1 cellular context compared by ENCODE assay signal in the genomic region with DNA sequence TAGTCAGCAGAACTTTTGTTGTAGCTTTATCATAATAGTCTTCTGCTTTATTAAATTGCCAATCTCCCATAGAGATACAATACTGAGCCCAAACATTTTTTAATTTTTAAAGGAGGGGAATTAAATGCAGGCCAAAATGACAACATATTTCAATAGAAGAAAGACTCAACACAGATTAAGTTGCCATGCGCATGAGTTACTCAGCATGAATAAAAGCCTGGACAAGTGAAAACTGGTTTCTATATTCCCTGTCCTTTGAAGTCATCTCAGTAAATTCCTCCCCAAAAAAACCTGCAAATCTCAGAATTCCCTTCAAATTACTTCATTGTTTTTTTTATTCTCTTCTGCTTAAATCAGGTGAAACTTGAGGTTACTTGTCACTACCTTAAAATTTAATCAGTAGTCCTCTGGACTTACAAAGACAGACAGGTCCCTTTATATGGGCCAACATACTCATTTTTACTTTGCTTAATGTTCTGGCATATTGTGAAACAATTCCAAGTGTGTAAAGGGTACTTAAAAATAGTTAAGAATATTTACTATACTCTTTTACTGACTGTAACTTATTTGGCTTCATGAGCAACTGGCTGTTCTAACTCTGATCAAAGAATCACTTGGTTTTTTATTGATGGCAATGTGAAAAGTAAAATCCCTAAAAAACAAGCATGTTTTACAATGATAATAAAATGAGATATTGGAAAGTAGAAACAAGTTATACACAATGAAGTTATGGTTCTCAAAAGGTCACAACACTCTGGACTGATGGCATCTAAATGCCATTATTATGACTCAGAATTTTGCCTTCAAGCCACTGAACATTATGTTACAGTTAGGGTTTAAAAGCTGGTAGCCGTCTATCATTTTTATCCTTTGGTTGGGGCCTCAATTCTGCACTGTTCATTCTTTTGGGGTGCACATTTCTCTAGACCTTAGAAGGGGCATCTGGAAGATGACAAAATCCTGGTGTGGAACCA.
A peak's percentile ranks its signal among the peaks of the same experiment; 100 is the strongest.
TF ChIP-seq lines count a peak whose summit lies in the region.

No MANE protein-coding gene starts in this region.

TF ChIP-seq in SK-N-SH, 30 proteins besides CTCF, POLR2A, EP300 and RAD21:
- TF ChIP-seq, protein P1, sequence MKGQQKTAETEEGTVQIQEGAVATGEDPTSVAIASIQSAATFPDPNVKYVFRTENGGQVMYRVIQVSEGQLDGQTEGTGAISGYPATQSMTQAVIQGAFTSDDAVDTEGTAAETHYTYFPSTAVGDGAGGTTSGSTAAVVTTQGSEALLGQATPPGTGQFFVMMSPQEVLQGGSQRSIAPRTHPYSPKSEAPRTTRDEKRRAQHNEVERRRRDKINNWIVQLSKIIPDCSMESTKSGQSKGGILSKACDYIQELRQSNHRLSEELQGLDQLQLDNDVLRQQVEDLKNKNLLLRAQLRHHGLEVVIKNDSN (IDR thresholded peaks at IDR 0.05; ENCODE audit: borderline replicate concordance, low read depth), result no peak
- TF ChIP-seq JUND (IDR thresholded peaks at IDR 0.05) (0 out of 2 replicates have a peak, but pooled peaks have one; percentile 21), NFIC (IDR thresholded peaks at IDR 0.05; ENCODE audit: borderline replicate concordance) (no peak), FOSL2 (IDR thresholded peaks at IDR 0.05; ENCODE audit: borderline replicate concordance, low read depth) (peak; percentile 23; the same call in 1 of the 2 replicates)
